ENCODE assay signal across 12 cellular contexts in genomic region chr7:41107330-41107937, GRCh38.
DNase-seq lines count a peak whose midpoint lies in the region; ATAC-seq and TF ChIP-seq lines count a peak whose summit lies in the region.
"Had no signal": no experiment of that assay in that cellular context is flagged by ENCODE, and none has a peak within 500 bp of the region (broad histone marks: within the 10 kb centered on the region; RNA-seq: fewer than 3 reads in every experiment).

No MANE protein-coding gene starts in this region.

- intact Hi-C loops in esophagus squamous epithelium (cut with DNase I): no loop called here

- CTCF ChIA-PET in WTC11 (lab: Charles Lee): interaction anchor here (0.8 to 2.1 kb wide), 3 partner anchors 9 to 23 kb away, joined by 3 to 4 read pairs (median 4); no protein-coding TSS in a partner anchor

- H3K4me3 ChIP-seq in esophagus squamous epithelium: peak overlapping the region in 1 of 4 donors; percentile 9

- WGBS in esophagus squamous epithelium, 2 donors: 30 to 55% methylated on average over 3 to 7 of the region's 8 CpGs

- no peaks in the 10 kb centered on the region for H3K27me3 Mint-ChIP-seq in WTC11 (ENCODE audit: low read depth)

- H3K27ac ChIP-seq in esophagus squamous epithelium: no peak overlapping the region
- no peak overlapping the region for H3K27ac ChIP-seq in substantia nigra (ENCODE audit: low read depth, low read length, poor library complexity, severe bottlenecking)

- 0 out of 2 replicates have a peak, but pooled peaks cover 3% of the 10 kb centered on the region for H3K9me3 Mint-ChIP-seq in WTC11

- POLR2A ChIA-PET in WTC11 (lab: Charles Lee): no interaction called here

- H3K9me3 ChIP-seq in esophagus squamous epithelium: no peaks in the 10 kb centered on the region

- peaks cover 0 to 18% (median 4%) of the 10 kb centered on the region in 3 donors for H3K4me1 ChIP-seq in esophagus squamous epithelium

- no peak for TF ChIP-seq CTCF in WTC11 (IDR thresholded peaks at IDR 0.05)
- no peak for TF ChIP-seq CTCF in esophagus squamous epithelium (IDR thresholded peaks at IDR 0.05)

- ATAC-seq in HG02938 (IDR thresholded peaks at IDR 0.05; ENCODE audit: unreplicated experiment) (peak; percentile 13), WTC11 (peak; percentile 59), GM18498 (IDR thresholded peaks at IDR 0.05; ENCODE audit: unreplicated experiment) (no peak)

- no peak overlapping the region for H3K4me3 Mint-ChIP-seq in WTC11
- H3K4me3 Mint-ChIP-seq: CD4-positive, CD25-positive, alpha-beta regulatory T cell had no signal

- H3K36me3 Mint-ChIP-seq in WTC11: no peaks in the 10 kb centered on the region
- H3K36me3 Mint-ChIP-seq: CD4-positive, CD25-positive, alpha-beta regulatory T cell had no signal

- peaks cover 11% of the 10 kb centered on the region for H3K4me1 Mint-ChIP-seq in WTC11
- H3K4me1 Mint-ChIP-seq: CD4-positive, CD25-positive, alpha-beta regulatory T cell had no signal

- no peak for TF ChIP-seq POLR2A in esophagus squamous epithelium (IDR thresholded peaks at IDR 0.05)

- no peaks in the 10 kb centered on the region for H3K36me3 ChIP-seq in esophagus squamous epithelium

- DNase-seq in DMS53 (lab: John Stamatoyannopoulos, UW): peak; percentile 79
- no peak for DNase-seq in WTC11 (ENCODE audit: low spot score)
- DNase-seq in lung microvascular endothelial cell (ENCODE audit: low read depth in 2 of 2): peak; percentile 10 to 61
- DNase-seq in NCI-H2196 (lab: John Stamatoyannopoulos, UW; ENCODE audit: unreplicated experiment): no peak
- no peak for DNase-seq in esophagus squamous epithelium (lab: John Stamatoyannopoulos, UW)
- no peak for DNase-seq in substantia nigra (lab: John Stamatoyannopoulos, UW)
- DNase-seq: activated CD4-positive, CD25-positive, alpha-beta regulatory T cell; CD4-positive, CD25-positive, alpha-beta regulatory T cell; effector CD4-positive, alpha-beta T cell; NK-92 treated with Interleukin-12 subunit alpha and Interleukin-12 subunit beta, amount 100 ng/mL, for 24 hours had no signal

- H3K27me3 ChIP-seq in esophagus squamous epithelium: no peaks in the 10 kb centered on the region

- H3K27ac Mint-ChIP-seq in WTC11: no peak overlapping the region
- H3K27ac Mint-ChIP-seq: CD4-positive, CD25-positive, alpha-beta regulatory T cell had no signal

TF ChIP-seq in WTC11, 78 proteins besides CTCF, POLR2A, EP300 and RAD21:
- no peak for TF ChIP-seq NFYB (CRISPR knock-in tag; conservative IDR thresholded peaks at IDR 0.05; ENCODE audit: low read depth)

Comparison
In these comparisons a context has a peak if more than half of its experiments do, and no peak if none do; other contexts are left out.
1. DNase-seq: peak in DMS53 (single experiment) and lung microvascular endothelial cell (2 of 2); none in WTC11 (single experiment), NCI-H2196 (single experiment), esophagus squamous epithelium (single experiment) and substantia nigra (0 of 49).